Comparison of ENCODE assay signal across 1 cellular context in genomic region chr3:18396428-18396827, GRCh38.
TF ChIP-seq lines count a peak whose summit lies in the region.

No MANE protein-coding gene starts in this region.

TF ChIP-seq in HepG2, 621 proteins besides CTCF, POLR2A, EP300 and RAD21:
- TF ChIP-seq CEBPB (IDR thresholded peaks at IDR 0.05; ENCODE audit: borderline replicate concordance, low read depth, low read length): peak; percentile 58; the same call in 1 of the 2 replicates
- no peak for TF ChIP-seq ZNF296 (CRISPR knock-in tag; conservative IDR thresholded peaks at IDR 0.05)
- TF ChIP-seq ZSCAN29 (CRISPR knock-in tag; conservative IDR thresholded peaks at IDR 0.05): no peak
- TF ChIP-seq ZNF383 (CRISPR knock-in tag; IDR thresholded peaks at IDR 0.05; ENCODE audit: borderline replicate concordance): no peak
- no peak for TF ChIP-seq POLR2AphosphoS5 (IDR thresholded peaks at IDR 0.05; ENCODE audit: low read depth, low read length)
- TF ChIP-seq ATF7 (IDR thresholded peaks at IDR 0.05): peak; percentile 49; the same call in 1 of the 2 replicates
- TF ChIP-seq ATF7 (CRISPR knock-in tag; IDR thresholded peaks at IDR 0.05): no peak
- no peak for TF ChIP-seq HNF4G (IDR thresholded peaks at IDR 0.05; ENCODE audit: borderline replicate concordance, low read depth, low read length)
- TF ChIP-seq HNF4G (CRISPR knock-in tag; IDR thresholded peaks at IDR 0.05; ENCODE audit: borderline replicate concordance, low read depth): no peak
- no peak for TF ChIP-seq SRSF4 (IDR thresholded peaks at IDR 0.05; ENCODE audit: low read depth, low read length, poor library complexity, severe bottlenecking)
- TF ChIP-seq, protein P1, sequence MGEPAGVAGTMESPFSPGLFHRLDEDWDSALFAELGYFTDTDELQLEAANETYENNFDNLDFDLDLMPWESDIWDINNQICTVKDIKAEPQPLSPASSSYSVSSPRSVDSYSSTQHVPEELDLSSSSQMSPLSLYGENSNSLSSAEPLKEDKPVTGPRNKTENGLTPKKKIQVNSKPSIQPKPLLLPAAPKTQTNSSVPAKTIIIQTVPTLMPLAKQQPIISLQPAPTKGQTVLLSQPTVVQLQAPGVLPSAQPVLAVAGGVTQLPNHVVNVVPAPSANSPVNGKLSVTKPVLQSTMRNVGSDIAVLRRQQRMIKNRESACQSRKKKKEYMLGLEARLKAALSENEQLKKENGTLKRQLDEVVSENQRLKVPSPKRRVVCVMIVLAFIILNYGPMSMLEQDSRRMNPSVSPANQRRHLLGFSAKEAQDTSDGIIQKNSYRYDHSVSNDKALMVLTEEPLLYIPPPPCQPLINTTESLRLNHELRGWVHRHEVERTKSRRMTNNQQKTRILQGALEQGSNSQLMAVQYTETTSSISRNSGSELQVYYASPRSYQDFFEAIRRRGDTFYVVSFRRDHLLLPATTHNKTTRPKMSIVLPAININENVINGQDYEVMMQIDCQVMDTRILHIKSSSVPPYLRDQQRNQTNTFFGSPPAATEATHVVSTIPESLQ (CRISPR knock-in tag; conservative IDR thresholded peaks at IDR 0.05): no peak
- no peak for TF ChIP-seq ATM (IDR thresholded peaks at IDR 0.05; ENCODE audit: borderline replicate concordance)
- no peak for TF ChIP-seq KLF6 (CRISPR knock-in tag; IDR thresholded peaks at IDR 0.05)
- no peak for TF ChIP-seq MEF2D (CRISPR knock-in tag; IDR thresholded peaks at IDR 0.05)
